ENCODE assay signal across 7 cellular contexts in the genomic region with DNA sequence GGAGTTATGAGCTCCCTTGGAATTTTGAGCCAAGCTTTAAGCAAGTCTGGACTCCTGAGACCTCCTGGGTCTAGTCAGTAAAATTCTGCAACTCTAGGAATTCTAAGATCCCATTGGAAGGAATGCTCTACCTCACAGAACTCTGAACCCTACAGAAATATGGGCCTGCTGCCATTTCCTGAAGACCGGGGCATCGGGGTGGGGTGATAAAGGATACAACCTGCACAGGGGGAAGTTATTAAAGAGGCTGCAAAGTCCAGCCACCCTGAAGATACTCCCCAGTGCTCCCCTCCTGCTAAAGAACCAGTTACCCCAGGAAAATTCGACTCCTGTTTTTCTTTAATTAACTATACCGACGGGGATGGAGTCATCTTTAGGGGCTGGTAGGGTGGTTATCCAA. TPM values are rescaled to one million over a fixed set of nuclear protein-coding genes. Genes with fewer than 3 reads are reported as not detected.
DNase-seq lines count a peak whose midpoint lies in the region; TF ChIP-seq lines count a peak whose summit lies in the region.
"Had no signal": no experiment of that assay in that cellular context is flagged by ENCODE, and none has a peak within 500 bp of the region (broad histone marks: within the 10 kb centered on the region; RNA-seq: fewer than 3 reads in every experiment).

No MANE protein-coding gene starts in this region.

- H3K27me3 ChIP-seq in H7 (ENCODE audit: control insufficient read depth, insufficient read depth, low read length) (no peaks in the 10 kb centered on the region), neutrophil (no peaks in the 10 kb centered on the region)

- H3K36me3 ChIP-seq in H7 (replicated peaks; ENCODE audit: control insufficient read depth, insufficient read depth, low read length) (peaks cover 7% of the 10 kb centered on the region), neutrophil (peaks cover 13% of the 10 kb centered on the region)

- H3K4me3 ChIP-seq in H7 (ENCODE audit: insufficient read depth, low read depth, low read length), result peak overlapping the region; percentile 10
- H3K4me3 ChIP-seq in coronary artery, result peak overlapping the region; percentile 85
- H3K4me3 ChIP-seq in neutrophil (ENCODE audit: low read depth in 1 of 2, low read length in 1 of 2), result no peak overlapping the region

- H3K9me3 ChIP-seq in neutrophil, result no peaks in the 10 kb centered on the region

- no peak for TF ChIP-seq CTCF in coronary artery (IDR thresholded peaks at IDR 0.05)
- no peak for TF ChIP-seq CTCF in neutrophil (IDR thresholded peaks at IDR 0.05)

- DNase-seq in H7 (no peak), coronary artery (ENCODE audit: low spot score) (no peak), G401 (ENCODE audit: low spot score) (no peak), ACHN (no peak), DMS114 treated with DMSO at 0.1 percent for 48 hours (lab: John Stamatoyannopoulos, UW; ENCODE audit: unreplicated experiment) (no peak)
- DNase-seq: stimulated activated CD4-positive, alpha-beta T cell treated with anti-CD3 and anti-CD28 coated beads, Interleukin-4, amount 100 ng/mL, for 4 hours had no signal

- peaks cover 27 to 32% of the 10 kb centered on the region in 2 experiments for H3K4me1 ChIP-seq in neutrophil (ENCODE audit: control insufficient read depth in 1 of 2, insufficient read depth in 1 of 2, low read depth in 1 of 2, low read length in 1 of 2)

- H3K27ac ChIP-seq in coronary artery (peak overlapping the region; percentile 13 to 64), neutrophil (peak overlapping the region; percentile 93)

- in situ Hi-C loops in G401 (cut with HindIII; ENCODE audit: low sequenced_read_pairs) (no loop called here), ACHN (cut with HindIII; ENCODE audit: low pct_ligation_motif_present, low pct_unique_long_range_greater_than_20kb, low sequenced_read_pairs) (no loop called here)

RNA-seq across cellular contexts. Expression of a gene that starts 2.4 kb away (rescaled TPM):
- total RNA-seq in H7 (2014; rRNA removed; shearing (Covaris generic)), result 30.0 and 32.9 TPM in 2 replicates
- total RNA-seq in G401 (2014; rRNA removed; shearing (Covaris generic)), result 28.6 and 42.6 TPM in 2 replicates

RNA-seq across cellular contexts. Expression of a gene that starts 11.5 kb away (rescaled TPM):
- total RNA-seq in H7 (2014; rRNA removed; shearing (Covaris generic)), result 72.2 and 77.0 TPM in 2 replicates
- total RNA-seq in G401 (2014; rRNA removed; shearing (Covaris generic)), result 93.1 and 100 TPM in 2 replicates

RNA-seq across cellular contexts. Expression of a gene that starts 14.3 kb away (rescaled TPM):
- 2.6 and 4.2 TPM in 2 replicates for total RNA-seq in H7 (2014; rRNA removed; shearing (Covaris generic))
- total RNA-seq in G401 (2014; rRNA removed; shearing (Covaris generic)), result not detected in 2 replicates

RNA-seq across cellular contexts. Expression of a gene that starts 51.8 kb away (rescaled TPM):
- total RNA-seq in H7 (2014; rRNA removed; shearing (Covaris generic)), result 31.4 and 35.2 TPM in 2 replicates
- 12.1 and 23.8 TPM in 2 replicates for total RNA-seq in G401 (2014; rRNA removed; shearing (Covaris generic))

Comparison
In these comparisons a context has a peak if more than half of its experiments do, and no peak if none do; other contexts are left out.
1. H3K4me3 ChIP-seq: peak in H7 (single experiment) and coronary artery (single experiment); none in neutrophil (0 of 2).